ENCODE assay signal across 10 cellular contexts in genomic region chr7:21967500-21968099, GRCh38. TPM values are rescaled to one million over a fixed set of nuclear protein-coding genes. Genes with fewer than 3 reads are reported as not detected.
DNase-seq lines count a peak whose midpoint lies in the region; ATAC-seq and TF ChIP-seq lines count a peak whose summit lies in the region.
"Had no signal": no experiment of that assay in that cellular context is flagged by ENCODE, and none has a peak within 500 bp of the region (broad histone marks: within the 10 kb centered on the region; RNA-seq: fewer than 3 reads in every experiment).

No MANE protein-coding gene starts in this region.

- ATAC-seq in HG03103 (IDR thresholded peaks at IDR 0.05; ENCODE audit: low read depth, unreplicated experiment): peak; percentile 37
- ATAC-seq in memory B cell (ENCODE audit: low read depth): no peak
- no peak for ATAC-seq in GM18909 (IDR thresholded peaks at IDR 0.05; ENCODE audit: poor library complexity, unreplicated experiment)

- DNase-seq in UCSD-AML1 (lab: John Stamatoyannopoulos, UW; ENCODE audit: unreplicated experiment): peak; percentile 34
- DNase-seq in memory B cell (ENCODE audit: low spot score in 2 of 2): peak in 1 of 2 donors; percentile 25
- no peak for DNase-seq in NCI-H1092 treated with DMSO at 0.1 percent for 48 hours (lab: John Stamatoyannopoulos, UW)
- DNase-seq in G401 (ENCODE audit: low spot score): no peak
- DNase-seq: activated CD4-positive, CD25-positive, alpha-beta regulatory T cell treated with anti-CD3 and anti-CD28 coated beads, Interleukin-2, amount 50 U/mL, for 72 hours; hippocampal formation; NK-92 treated with Interleukin-12 subunit alpha and Interleukin-12 subunit beta, amount 100 ng/mL, for 24 hours had no signal

- no peak overlapping the region for H3K27ac Mint-ChIP-seq in memory B cell

- H3K4me1 ChIP-seq in DOHH2 (ENCODE audit: control insufficient read depth, low read length): peaks cover 49% of the 10 kb centered on the region

- no peaks in the 10 kb centered on the region for H3K27me3 ChIP-seq in DOHH2 (ENCODE audit: control insufficient read depth, low read length)

- peaks cover 25% of the 10 kb centered on the region for H3K4me1 Mint-ChIP-seq in memory B cell

- no peaks in the 10 kb centered on the region for H3K79me2 ChIP-seq in DOHH2 (ENCODE audit: control insufficient read depth, low read length)

- peaks cover 6% of the 10 kb centered on the region; the same call in 1 of the 2 replicates for H3K9me3 ChIP-seq in DOHH2 (ENCODE audit: control insufficient read depth, insufficient read depth, low read length)

- no peak for TF ChIP-seq CTCF in DOHH2 (IDR thresholded peaks at IDR 0.05; ENCODE audit: low read depth, low read length, poor library complexity, severe bottlenecking)

- no peaks in the 10 kb centered on the region for H3K36me3 ChIP-seq in DOHH2 (ENCODE audit: control insufficient read depth, low read length)

- no peaks in the 10 kb centered on the region for H3K9me2 ChIP-seq in DOHH2 (replicated peaks; ENCODE audit: control insufficient read depth, low read length)

- H3K4me3 Mint-ChIP-seq in memory B cell: peak overlapping the region; percentile 54

- H3K4me3 ChIP-seq in DOHH2 (ENCODE audit: low read length): peak overlapping the region; percentile 44

- in situ Hi-C loops in G401 (cut with HindIII; ENCODE audit: low sequenced_read_pairs): no loop called here

- peak overlapping the region; percentile 65 for H3K4me2 ChIP-seq in DOHH2 (ENCODE audit: low read length)

- H3K27ac ChIP-seq in DOHH2 (ENCODE audit: low read depth, low read length): peak overlapping the region; percentile 26

- no peaks in the 10 kb centered on the region for H3K9me3 Mint-ChIP-seq in memory B cell

- H4K20me1 ChIP-seq in DOHH2 (ENCODE audit: control insufficient read depth, insufficient read depth, low read depth, low read length): no peaks in the 10 kb centered on the region

- H3F3A ChIP-seq in DOHH2 (ENCODE audit: control insufficient read depth, insufficient read depth): peaks cover 10% of the 10 kb centered on the region

- H3K27me3 Mint-ChIP-seq in memory B cell: peaks cover under 1% of the 10 kb centered on the region

- no peaks in the 10 kb centered on the region for H3K36me3 Mint-ChIP-seq in memory B cell

RNA-seq across cellular contexts. Expression of gene CDCA7L, which starts 21.9 kb away (rescaled TPM):
- 156 and 216 TPM in 2 replicates for total RNA-seq in G401 (2014; rRNA removed; shearing (Covaris generic))
